ENCODE assay signal across 8 cellular contexts in genomic region chr1:32071758-32072621, GRCh38.
DNase-seq lines count a peak whose midpoint lies in the region; ATAC-seq and TF ChIP-seq lines count a peak whose summit lies in the region.

No MANE protein-coding gene starts in this region.

- H3K4me2 ChIP-seq in KMS-11: peak overlapping the region; percentile 86

- peaks cover 29% of the 10 kb centered on the region for H3K4me1 Mint-ChIP-seq in activated naive CD8-positive, alpha-beta T cell treated with anti-CD3 and anti-CD28 coated beads, Interleukin-2, amount 50 U/mL, for 24 hours

- peak overlapping the region; percentile 65; the same call in 1 of the 2 replicates for H3K27ac ChIP-seq in KMS-11
- H3K27ac ChIP-seq in stomach smooth muscle (ENCODE audit: low read length): peak overlapping the region; percentile 76

- H3K27me3 Mint-ChIP-seq in activated naive CD8-positive, alpha-beta T cell treated with anti-CD3 and anti-CD28 coated beads, Interleukin-2, amount 50 U/mL, for 24 hours: no peaks in the 10 kb centered on the region

- H3K36me3 ChIP-seq in KMS-11 (ENCODE audit: insufficient read depth) (no peaks in the 10 kb centered on the region; the same call in 1 of the 2 replicates), stomach smooth muscle (ENCODE audit: control insufficient read depth in 2 of 2, insufficient read depth in 2 of 2, low read length in 2 of 2) (peaks cover 7 to 9% of the 10 kb centered on the region in 2 donors)

- no peaks in the 10 kb centered on the region for H4K20me1 ChIP-seq in KMS-11 (ENCODE audit: insufficient read depth)

- no peaks in the 10 kb centered on the region for H3K9me3 ChIP-seq in stomach smooth muscle (ENCODE audit: control insufficient read depth in 2 of 2, low read length in 2 of 2)

- peak; percentile 26 for ATAC-seq in activated naive CD8-positive, alpha-beta T cell treated with anti-CD3 and anti-CD28 coated beads, Interleukin-2, amount 50 U/mL, for 24 hours

- no peaks in the 10 kb centered on the region for H3K9me3 Mint-ChIP-seq in activated naive CD8-positive, alpha-beta T cell treated with anti-CD3 and anti-CD28 coated beads, Interleukin-2, amount 50 U/mL, for 24 hours

- DNase-seq in EH (ENCODE audit: low read depth) (peak; percentile 84), iris pigment epithelial cell (ENCODE audit: low read depth) (peak; percentile 83), GF-D8 (lab: John Stamatoyannopoulos, UW) (no peak), midbrain (lab: John Stamatoyannopoulos, UW) (no peak), NCI-H2227 (lab: John Stamatoyannopoulos, UW; ENCODE audit: unreplicated experiment) (no peak)
- no peak for DNase-seq in activated naive CD8-positive, alpha-beta T cell treated with anti-CD3 and anti-CD28 coated beads, Interleukin-2, amount 50 U/mL, for 24 hours

- no peak for TF ChIP-seq CTCF in KMS-11 (conservative IDR thresholded peaks at IDR 0.05; ENCODE audit: low read depth, low read length)

- H3K9ac ChIP-seq in KMS-11: peak overlapping the region; percentile 75; the same call in 1 of the 2 replicates
- H3K9ac ChIP-seq in stomach smooth muscle (ENCODE audit: low read length in 2 of 2): peak overlapping the region; percentile 78 to 85

- peak overlapping the region; percentile 96 for H3K27ac Mint-ChIP-seq in activated naive CD8-positive, alpha-beta T cell treated with anti-CD3 and anti-CD28 coated beads, Interleukin-2, amount 50 U/mL, for 24 hours

- peak overlapping the region; percentile 86 for H2AFZ ChIP-seq in KMS-11 (ENCODE audit: low read depth)

- H3K79me2 ChIP-seq in KMS-11 (ENCODE audit: insufficient read depth, low read depth): no peaks in the 10 kb centered on the region

- H3K27me3 ChIP-seq in KMS-11 (ENCODE audit: insufficient read depth, low read depth): no peaks in the 10 kb centered on the region
- H3K27me3 ChIP-seq in stomach smooth muscle (ENCODE audit: control insufficient read depth in 1 of 2, insufficient read depth in 2 of 2, low read length in 2 of 2): peaks cover 0 to 5% of the 10 kb centered on the region in 2 donors

- peak overlapping the region; percentile 91 for H3K4me3 Mint-ChIP-seq in activated naive CD8-positive, alpha-beta T cell treated with anti-CD3 and anti-CD28 coated beads, Interleukin-2, amount 50 U/mL, for 24 hours

- H3K4me1 ChIP-seq in KMS-11 (ENCODE audit: low read depth, poor library complexity, severe bottlenecking) (peaks cover 20% of the 10 kb centered on the region), stomach smooth muscle (ENCODE audit: control insufficient read depth, insufficient read depth, low read length) (peaks cover 15% of the 10 kb centered on the region)

- H3K36me3 Mint-ChIP-seq in activated naive CD8-positive, alpha-beta T cell treated with anti-CD3 and anti-CD28 coated beads, Interleukin-2, amount 50 U/mL, for 24 hours (ENCODE audit: low read depth): peaks cover 4% of the 10 kb centered on the region

- peak overlapping the region; percentile 94 for H3K4me3 ChIP-seq in KMS-11 (IDR thresholded peaks at IDR 0.05; ENCODE audit: insufficient read depth, low read depth, low read length)
- peak overlapping the region; percentile 88 to 91 for H3K4me3 ChIP-seq in stomach smooth muscle (ENCODE audit: low read length in 2 of 2)

Comparison
In these comparisons a context has a peak if more than half of its experiments do, and no peak if none do; other contexts are left out.
1. DNase-seq: peak in EH (single experiment) and iris pigment epithelial cell (single experiment); none in activated naive CD8-positive, alpha-beta T cell treated with anti-CD3 and anti-CD28 coated beads, Interleukin-2, amount 50 U/mL, for 24 hours (single experiment), GF-D8 (single experiment), midbrain (single experiment) and NCI-H2227 (single experiment).